Comparison of ENCODE assay signal across 11 cellular contexts in the genomic region with DNA sequence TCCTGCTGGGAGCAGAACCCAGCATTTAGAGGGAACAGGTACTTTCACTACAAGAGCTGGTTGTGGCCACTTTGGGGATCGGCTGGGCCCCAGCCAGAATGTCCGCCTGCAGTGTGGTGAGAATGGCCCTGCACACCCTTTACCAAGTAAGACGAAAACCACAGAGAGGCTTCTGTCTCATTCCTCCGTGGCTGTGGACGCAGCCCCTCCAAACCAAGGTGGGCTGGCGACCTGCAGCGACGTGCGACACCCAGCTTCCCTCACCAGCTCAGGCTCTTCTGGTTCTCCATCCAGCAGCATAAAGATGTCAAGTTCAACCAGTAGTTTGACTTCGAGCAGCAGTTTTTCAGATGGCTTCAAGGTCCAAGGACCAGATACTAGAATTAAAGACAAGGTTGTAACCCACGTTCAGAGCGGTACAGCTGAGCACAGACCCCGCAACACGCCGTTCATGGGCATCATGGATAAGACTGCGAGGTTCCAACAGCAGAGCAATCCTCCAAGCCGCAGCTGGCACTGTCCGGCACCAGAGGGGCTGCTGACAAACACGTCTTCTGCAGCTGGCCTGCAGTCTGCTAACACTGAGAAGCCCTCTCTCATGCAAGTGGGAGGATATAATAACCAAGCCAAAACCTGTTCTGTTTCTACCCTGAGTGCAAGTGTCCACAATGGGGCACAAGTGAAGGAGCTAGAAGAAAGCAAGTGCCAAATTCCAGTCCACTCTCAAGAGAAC.
"Had no signal": no experiment of that assay in that cellular context is flagged by ENCODE, and none has a peak within 500 bp of the region (broad histone marks: within the 10 kb centered on the region; RNA-seq: fewer than 3 reads in every experiment).

No MANE protein-coding gene starts in this region.

- H3K4me3 ChIP-seq: coronary artery, right atrium auricular region, SJCRH30 had no signal

- DNase-seq: activated CD4-positive, alpha-beta memory T cell treated with anti-CD3 and anti-CD28 coated beads for 36 hours; activated CD4-positive, CD25-positive, alpha-beta regulatory T cell treated with anti-CD3 and anti-CD28 coated beads, Interleukin-2, amount 50 U/mL, for 72 hours; activated CD8-positive, alpha-beta memory T cell treated with anti-CD3 and anti-CD28 coated beads, Interleukin-2, amount 50 U/mL, for 4 hours; activated naive CD4-positive, alpha-beta T cell; activated naive CD8-positive, alpha-beta T cell treated with anti-CD3 and anti-CD28 coated beads, Interleukin-2, amount 50 U/mL, for 24 hours; erythroblast; mesenchymal stem cell; SJCRH30 had no signal

- H3K27me3 ChIP-seq: right atrium auricular region, SJCRH30 had no signal

- H3K9me3 ChIP-seq: right atrium auricular region, SJCRH30 had no signal

- H3K27ac ChIP-seq: coronary artery, right atrium auricular region, SJCRH30 had no signal

- ATAC-seq: activated naive CD8-positive, alpha-beta T cell treated with anti-CD3 and anti-CD28 coated beads, Interleukin-2, amount 50 U/mL, for 24 hours; stimulated activated memory B cell treated with anti-CD40 and anti-IgM and Interleukin-4, amounts not matched to agents 10 μg/mL and 1 μg/mL and 100 μg/mL, for 72 hours had no signal

- H3K4me1 ChIP-seq: SJCRH30 had no signal
